3 cellular contexts compared by ENCODE assay signal in genomic region chr1:19869453-19869852, GRCh38. TPM values are rescaled to one million over a fixed set of nuclear protein-coding genes. Genes with fewer than 3 reads are reported as not detected.
"Had no signal": no experiment of that assay in that cellular context is flagged by ENCODE, and none has a peak within 500 bp of the region (broad histone marks: within the 10 kb centered on the region; RNA-seq: fewer than 3 reads in every experiment).

No MANE protein-coding gene starts in this region.

RNA-seq across cellular contexts. Expression of gene PLA2G2E, which starts 54.0 kb away (rescaled TPM):
- total RNA-seq: LHCN-M2, SK-MEL-5 had no signal
- polyA plus RNA-seq: SK-N-SH had no signal

RNA-seq across cellular contexts. Expression of gene RNF186, which starts 54.4 kb away (rescaled TPM):
- total RNA-seq: LHCN-M2, SK-MEL-5 had no signal
- polyA plus RNA-seq: SK-N-SH had no signal
